ENCODE assay signal across 16 cellular contexts in genomic region chr10:59754951-59755350, GRCh38. TPM values are rescaled to one million over a fixed set of nuclear protein-coding genes. Genes with fewer than 3 reads are reported as not detected.
DNase-seq lines count a peak whose midpoint lies in the region; ATAC-seq and TF ChIP-seq lines count a peak whose summit lies in the region.
"Had no signal": no experiment of that assay in that cellular context is flagged by ENCODE, and none has a peak within 500 bp of the region (broad histone marks: within the 10 kb centered on the region; RNA-seq: fewer than 3 reads in every experiment).

No MANE protein-coding gene starts in this region.

- no peak for TF ChIP-seq EP300 in esophagus muscularis mucosa (IDR thresholded peaks at IDR 0.05)

- in situ Hi-C loops in gastrocnemius medialis (cut with MboI; ENCODE audit: low sequenced_read_pairs in 4 of 4), result no loop called here
- in situ Hi-C loops in GM13977 (cut with MboI; ENCODE audit: low pct_unique_long_range_greater_than_20kb, low sequenced_read_pairs, unreplicated experiment), result no loop called here

- H3K79me2 ChIP-seq in GM23338 (replicated peaks; ENCODE audit: insufficient read depth), result no peaks in the 10 kb centered on the region

- H3K36me3 ChIP-seq in GM23338 (ENCODE audit: insufficient read depth) (no peaks in the 10 kb centered on the region), esophagus muscularis mucosa (no peaks in the 10 kb centered on the region), gastrocnemius medialis (no peaks in the 10 kb centered on the region)
- H3K36me3 ChIP-seq: BLaER1 treated with 17β-estradiol and CSF1 and Interleukin-3, amounts not matched to agents 10 nM and 100 nM; HAP-1 had no signal

- H3K9me3 Mint-ChIP-seq in GM23338, result peaks cover 11% of the 10 kb centered on the region

- no peak overlapping the region for H3K27ac Mint-ChIP-seq in GM23338
- H3K27ac Mint-ChIP-seq: CD4-positive, CD25-positive, alpha-beta regulatory T cell had no signal

- no peaks in the 10 kb centered on the region for H3K36me3 Mint-ChIP-seq in GM23338 (ENCODE audit: low read depth)
- H3K36me3 Mint-ChIP-seq: CD4-positive, CD25-positive, alpha-beta regulatory T cell had no signal

- H3K9me2 ChIP-seq in GM23338 (ENCODE audit: insufficient read depth), result no peaks in the 10 kb centered on the region

- ATAC-seq in GM23338 (no peak), gastrocnemius medialis (no peak), GM18873 (IDR thresholded peaks at IDR 0.05; ENCODE audit: low FRiP score, unreplicated experiment) (no peak), HG02678 (IDR thresholded peaks at IDR 0.05; ENCODE audit: unreplicated experiment) (no peak)
- ATAC-seq: HepG2 had no signal

- WGBS in esophagus muscularis mucosa, result 90% methylated on average over 4 of the region's 4 CpGs

- DNase-seq in GM23338 (ENCODE audit: low spot score) (no peak), astrocyte of the hippocampus (ENCODE audit: low read depth, low spot score) (peak; percentile 78), esophagus muscularis mucosa (ENCODE audit: extremely low spot score) (peak; percentile 31), gastrocnemius medialis (peak in 1 of 2 donors; percentile 23), T1000 (lab: John Stamatoyannopoulos, UW) (no peak), GM13977 (ENCODE audit: low spot score) (no peak)
- DNase-seq: ACHN; CD4-positive, CD25-positive, alpha-beta regulatory T cell; DMS53; GOT3 had no signal

- 0 out of 2 replicates have a peak overlapping the region, but pooled peaks have one; percentile 18 for H2AFZ ChIP-seq in GM23338

- intact Hi-C loops in esophagus muscularis mucosa (cut with DNase I), result no loop called here
- intact Hi-C loops in gastrocnemius medialis (cut with DNase I; ENCODE audit: low total_unique reads), result loop anchor here (2.0 kb wide), 1 partner anchor 278 kb away; no protein-coding TSS in a partner anchor

- no peak overlapping the region for H3K4me3 ChIP-seq in GM23338
- no peak overlapping the region for H3K4me3 ChIP-seq in esophagus muscularis mucosa
- no peak overlapping the region for H3K4me3 ChIP-seq in gastrocnemius medialis
- H3K4me3 ChIP-seq: BLaER1 treated with 17β-estradiol and CSF1 and Interleukin-3, amounts not matched to agents 10 nM and 100 nM; HAP-1 had no signal

- H3K27me3 ChIP-seq in GM23338 (ENCODE audit: insufficient read depth) (no peaks in the 10 kb centered on the region), esophagus muscularis mucosa (no peaks in the 10 kb centered on the region), gastrocnemius medialis (no peaks in the 10 kb centered on the region)
- H3K27me3 ChIP-seq: BLaER1 treated with 17β-estradiol and CSF1 and Interleukin-3, amounts not matched to agents 10 nM and 100 nM had no signal

- H3K27ac ChIP-seq in GM23338 (ENCODE audit: low read depth) (no peak overlapping the region), esophagus muscularis mucosa (replicated peaks in 1 of 4) (no peak overlapping the region), gastrocnemius medialis (peak overlapping the region; percentile 84 to 93 (median 89))
- H3K27ac ChIP-seq: BLaER1 treated with 17β-estradiol and CSF1 and Interleukin-3, amounts not matched to agents 10 nM and 100 nM had no signal

- TF ChIP-seq POLR2A in esophagus muscularis mucosa (IDR thresholded peaks at IDR 0.05; ENCODE audit: low read depth), result no peak
- TF ChIP-seq POLR2A in gastrocnemius medialis (IDR thresholded peaks at IDR 0.05), result no peak

- peaks cover 5% of the 10 kb centered on the region; the same call in 2 of the 3 replicates for H3K4me1 Mint-ChIP-seq in GM23338
- H3K4me1 Mint-ChIP-seq: CD4-positive, CD25-positive, alpha-beta regulatory T cell had no signal

- 0 out of 2 replicates have a peak, but pooled peaks cover 5% of the 10 kb centered on the region for H3K4me1 ChIP-seq in GM23338 (ENCODE audit: insufficient read depth)
- no peaks in the 10 kb centered on the region for H3K4me1 ChIP-seq in esophagus muscularis mucosa
- peaks cover 15 to 18% of the 10 kb centered on the region in 2 donors for H3K4me1 ChIP-seq in gastrocnemius medialis
- H3K4me1 ChIP-seq: BLaER1 treated with 17β-estradiol and CSF1 and Interleukin-3, amounts not matched to agents 10 nM and 100 nM; HAP-1 had no signal

- no peaks in the 10 kb centered on the region for H3F3A ChIP-seq in GM23338 (replicated peaks; ENCODE audit: low read depth)

- peaks cover 3% of the 10 kb centered on the region for H3K27me3 Mint-ChIP-seq in GM23338 (ENCODE audit: insufficient read depth, low read depth, poor library complexity)

- TF ChIP-seq CTCF in GM23338 (conservative IDR thresholded peaks at IDR 0.05; ENCODE audit: low read depth in 2 of 2) (no peak), esophagus muscularis mucosa (IDR thresholded peaks at IDR 0.05) (no peak), gastrocnemius medialis (IDR thresholded peaks at IDR 0.05 in 4 of 5, conservative IDR thresholded peaks at IDR 0.05 in 1 of 5) (no peak), GM13977 (IDR thresholded peaks at IDR 0.05; ENCODE audit: extremely low read depth, insufficient read depth, missing control alignments) (no peak)

- H3K4me3 Mint-ChIP-seq in GM23338, result no peak overlapping the region
- H3K4me3 Mint-ChIP-seq: CD4-positive, CD25-positive, alpha-beta regulatory T cell had no signal

- no peaks in the 10 kb centered on the region for H3K9me3 ChIP-seq in esophagus muscularis mucosa
- H3K9me3 ChIP-seq in gastrocnemius medialis, result no peaks in the 10 kb centered on the region
- H3K9me3 ChIP-seq: HAP-1 had no signal

- no peaks in the 10 kb centered on the region for H4K20me1 ChIP-seq in GM23338 (replicated peaks; ENCODE audit: insufficient read depth)
- H4K20me1 ChIP-seq: BLaER1 treated with 17β-estradiol and CSF1 and Interleukin-3, amounts not matched to agents 10 nM and 100 nM had no signal

- H3K4me2 ChIP-seq in GM23338, result no peak overlapping the region
- H3K4me2 ChIP-seq: BLaER1 treated with 17β-estradiol and CSF1 and Interleukin-3, amounts not matched to agents 10 nM and 100 nM had no signal

TF ChIP-seq in GM23338, 12 proteins besides CTCF, POLR2A, EP300 and RAD21 (continues in another document):
- TF ChIP-seq EZH2 (IDR thresholded peaks at IDR 0.05; ENCODE audit: low read depth, unreplicated experiment), result no peak
- TF ChIP-seq NANOG (IDR thresholded peaks at IDR 0.05; ENCODE audit: borderline replicate concordance), result no peak

RNA-seq across cellular contexts. Expression of gene MRLN, which starts 1.7 kb away (rescaled TPM):
- total RNA-seq in GM23338 (2014; rRNA removed; shearing (Covaris generic)), result not detected in 2 replicates
- not detected in 2 replicates for polyA plus RNA-seq in GM23338 (2016; fragmentation: Nextera tagmentation; extraction: Ambion mirVana)
- total RNA-seq in esophagus muscularis mucosa (not detected), gastrocnemius medialis (100 to 1,000 TPM in 3 of 4 donors, 10 to 100 TPM in 1; 67.7 to 352 (median 188) TPM)
- total RNA-seq: A172; CD4-positive, CD25-positive, alpha-beta regulatory T cell; HepG2 had no signal
- polyA plus RNA-seq: CD4-positive, CD25-positive, alpha-beta regulatory T cell; HepG2 had no signal

RNA-seq across cellular contexts. Expression of gene SLC16A9, which starts 45.3 kb away (rescaled TPM):
- 11.4 and 16.0 TPM in 2 replicates for total RNA-seq in GM23338 (2014; rRNA removed; shearing (Covaris generic))
- 6.0 and 6.5 TPM in 2 replicates for polyA plus RNA-seq in GM23338 (2016; fragmentation: Nextera tagmentation; extraction: Ambion mirVana)
- under 1 TPM in 3 of 4 donors, not detected in 1; 0.33 to 0.86 (median 0.45) TPM for total RNA-seq in esophagus muscularis mucosa
- 1 to 10 TPM in 3 of 4 donors, under 1 TPM in 1; 0.73 to 7.4 (median 3.3) TPM for total RNA-seq in gastrocnemius medialis

Comparison
In these comparisons a context has a peak if more than half of its experiments do, and no peak if none do; other contexts are left out.
1. DNase-seq: peak in astrocyte of the hippocampus (single experiment) and esophagus muscularis mucosa (single experiment); none in GM23338 (single experiment), T1000 (single experiment) and GM13977 (single experiment).
2. H3K27ac ChIP-seq: peak in gastrocnemius medialis (4 of 4); none in GM23338 (single experiment) and esophagus muscularis mucosa (0 of 4).
3. RNA of gene MRLN, which starts 1.7 kb away (total RNA-seq): 67.7 to 352 TPM in gastrocnemius medialis; not detected in GM23338 and not detected in esophagus muscularis mucosa; every median in the first group is over 10 times any median in the second.